ENCODE assay signal across 20 cellular contexts in genomic region chr4:13244342-13244905, GRCh38.
"Had no signal": no experiment of that assay in that cellular context is flagged by ENCODE, and none has a peak within 500 bp of the region (broad histone marks: within the 10 kb centered on the region; RNA-seq: fewer than 3 reads in every experiment).

No MANE protein-coding gene starts in this region.

- H3K9me3 ChIP-seq: colonic mucosa had no signal

- H3K27ac ChIP-seq: colonic mucosa, spleen, upper lobe of left lung had no signal

- DNase-seq: activated B cell treated with CpG ODN at 0.5 μM for 24 hours; activated CD4-positive, alpha-beta T cell treated with anti-CD3 and anti-CD28 coated beads for 4 hours; activated CD4-positive, alpha-beta T cell treated with anti-CD3 and anti-CD28 coated beads, Interleukin-2, amount 50 U/mL, for 48 hours; activated naive CD4-positive, alpha-beta T cell treated with anti-CD3 and anti-CD28 coated beads for 36 hours; activated naive CD8-positive, alpha-beta T cell treated with anti-CD3 and anti-CD28 coated beads, Interleukin-2, amount 10 ng/mL, durations not matched to agents 7 days and 5 days; activated T-cell treated with anti-CD3 and anti-CD28 coated beads, Interleukin-2, amount 50 U/mL, for 48 hours; amniotic stem cell; colonic mucosa; foreskin fibroblast; kidney; naive thymus-derived CD4-positive, alpha-beta T cell; occipital lobe; spleen; stimulated activated CD4-positive, alpha-beta T cell treated with anti-CD3 and anti-CD28 coated beads, Interleukin-4, amount 100 ng/mL, for 24 hours; stimulated activated naive CD4-positive, alpha-beta T cell treated with Interleukin-2 at 50 U/mL for 16 hours; T1000; upper lobe of left lung had no signal

- H3K4me3 ChIP-seq: colonic mucosa, lung, spleen, upper lobe of left lung had no signal

- FAIRE-seq: bronchial epithelial cell, kidney had no signal

- ATAC-seq: left lobe of liver; naive thymus-derived CD4-positive, alpha-beta T cell had no signal

- H3K36me3 ChIP-seq: colonic mucosa, spleen, upper lobe of left lung had no signal

- H3K4me1 ChIP-seq: colonic mucosa, spleen, upper lobe of left lung had no signal

- H3K27me3 ChIP-seq: colonic mucosa, spleen, upper lobe of left lung had no signal
